20 cellular contexts compared by ENCODE assay signal in genomic region chr15:35719964-35720507, GRCh38.
"Had no signal": no experiment of that assay in that cellular context is flagged by ENCODE, and none has a peak within 500 bp of the region (broad histone marks: within the 10 kb centered on the region; RNA-seq: fewer than 3 reads in every experiment).

No MANE protein-coding gene starts in this region.

- H3K36me3 Mint-ChIP-seq: activated naive CD4-positive, alpha-beta T cell treated with anti-CD3 and anti-CD28 coated beads, Interleukin-2, amount 50 U/mL, for 24 hours; type B pancreatic cell had no signal

- FAIRE-seq: colon, kidney had no signal

- DNase-seq: activated CD4-positive, alpha-beta T cell treated with anti-CD3 and anti-CD28 coated beads for 1 hour; activated CD4-positive, alpha-beta T cell treated with anti-CD3 and anti-CD28 coated beads, Interleukin-2, amount 50 U/mL, for 4 hours; activated gamma-delta T cell; activated T-cell treated with anti-CD3 and anti-CD28 coated beads, Interleukin-2, amount 50 U/mL, for 72 hours; adrenal gland; dorsolateral prefrontal cortex; endodermal cell; gastrocnemius medialis; head of caudate nucleus; kidney; left ventricle myocardium inferior; mammary epithelial cell; occipital lobe; stimulated activated naive CD8-positive, alpha-beta T cell treated with anti-CD3 and anti-CD28 coated beads, Interleukin-15, amount 100 ng/mL, for 72 hours; T-helper 2 cell had no signal

- H3K4me3 Mint-ChIP-seq: activated naive CD4-positive, alpha-beta T cell treated with anti-CD3 and anti-CD28 coated beads, Interleukin-2, amount 50 U/mL, for 24 hours; activated T-cell treated with anti-CD3 and anti-CD28 coated beads, Interleukin-2, amount 50 U/mL, for 72 hours; endodermal cell; stimulated activated naive CD8-positive, alpha-beta T cell treated with anti-CD3 and anti-CD28 coated beads, Interleukin-15, amount 100 ng/mL, for 72 hours; type B pancreatic cell had no signal

- H3K27me3 Mint-ChIP-seq: type B pancreatic cell had no signal

- H3K4me1 Mint-ChIP-seq: activated naive CD4-positive, alpha-beta T cell treated with anti-CD3 and anti-CD28 coated beads, Interleukin-2, amount 50 U/mL, for 24 hours; stimulated activated naive CD8-positive, alpha-beta T cell treated with anti-CD3 and anti-CD28 coated beads, Interleukin-15, amount 100 ng/mL, for 72 hours had no signal

- H3K27ac Mint-ChIP-seq: activated naive CD4-positive, alpha-beta T cell treated with anti-CD3 and anti-CD28 coated beads, Interleukin-2, amount 50 U/mL, for 24 hours; activated T-cell treated with anti-CD3 and anti-CD28 coated beads, Interleukin-2, amount 50 U/mL, for 72 hours; endodermal cell; stimulated activated naive CD8-positive, alpha-beta T cell treated with anti-CD3 and anti-CD28 coated beads, Interleukin-15, amount 100 ng/mL, for 72 hours; type B pancreatic cell had no signal

- H3K4me3 ChIP-seq: adrenal gland, dorsolateral prefrontal cortex, gastrocnemius medialis, left ventricle myocardium inferior, right atrium auricular region, suprapubic skin had no signal
